In the genomic region with DNA sequence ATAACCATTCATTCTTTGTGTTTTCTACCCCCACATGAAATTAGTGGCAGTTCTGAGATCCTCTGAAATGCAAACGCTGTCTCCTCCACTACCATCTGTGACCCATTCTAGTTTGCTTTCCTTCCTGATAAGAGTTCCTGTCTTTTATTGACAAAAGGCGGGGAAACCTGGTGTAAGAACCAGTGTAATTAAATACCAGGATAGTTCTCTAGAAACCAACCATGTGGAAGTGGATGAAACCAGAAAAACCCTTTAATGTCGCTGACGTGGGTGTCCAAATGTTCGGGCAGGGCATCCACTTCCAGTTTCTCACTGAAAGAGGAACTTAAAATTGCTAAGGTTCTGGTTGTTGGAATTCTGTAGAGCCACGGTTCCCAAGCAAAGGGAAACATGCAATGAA, we compare ENCODE assay signal across 21 cellular contexts.
DNase-seq lines count a peak whose midpoint lies in the region; ATAC-seq and FAIRE-seq lines count a peak whose summit lies in the region.
"Had no signal": no experiment of that assay in that cellular context is flagged by ENCODE, and none has a peak within 500 bp of the region (broad histone marks: within the 10 kb centered on the region; RNA-seq: fewer than 3 reads in every experiment).

No MANE protein-coding gene starts in this region.

- peak; percentile 24 for FAIRE-seq in islet of Langerhans (lab: Jason Lieb, UNC)
- FAIRE-seq: HTR-8/SVneo had no signal

- peak; percentile 22 for DNase-seq in Ammon's horn (ENCODE audit: low spot score)
- peak; percentile 67 for DNase-seq in HT-29 (ENCODE audit: low spot score)
- DNase-seq in NCI-H748 treated with DMSO at 0.1 percent for 48 hours (lab: John Stamatoyannopoulos, UW) = peak; percentile 3
- no peak for DNase-seq in activated CD8-positive, alpha-beta memory T cell treated with anti-CD3 and anti-CD28 coated beads, Interleukin-2, amount 50 U/mL, for 48 hours
- DNase-seq in iPS-NIHi11 (ENCODE audit: low spot score) = no peak
- DNase-seq in stimulated activated naive CD4-positive, alpha-beta T cell treated with Interleukin-2 at 50 U/mL for 16 hours (lab: John Stamatoyannopoulos, UW) = no peak
- DNase-seq: activated CD4-positive, alpha-beta T cell treated with anti-CD3 and anti-CD28 coated beads for 48 hours; activated CD8-positive, alpha-beta memory T cell treated with anti-CD3 and anti-CD28 coated beads, Interleukin-2, amount 50 U/mL, for 4 hours; activated gamma-delta T cell; COR-L47; effector memory CD4-positive, alpha-beta T cell; immature natural killer cell; naive thymus-derived CD4-positive, alpha-beta T cell; NCI-H1930; NCI-H526; OCI-M1; stimulated activated CD4-positive, alpha-beta T cell treated with anti-CD3 and anti-CD28 coated beads, Interleukin-2, amount 100 ng/mL, for 24 hours; T-helper 9 cell had no signal

- no peak for ATAC-seq in GM21576 (IDR thresholded peaks at IDR 0.05; ENCODE audit: unreplicated experiment)
- ATAC-seq: naive thymus-derived CD4-positive, alpha-beta T cell had no signal

Comparison
In these comparisons a context has a peak if more than half of its experiments do, and no peak if none do; other contexts are left out.
1. DNase-seq: peak in Ammon's horn (single experiment), HT-29 (single experiment) and NCI-H748 treated with DMSO at 0.1 percent for 48 hours (single experiment); none in activated CD8-positive, alpha-beta memory T cell treated with anti-CD3 and anti-CD28 coated beads, Interleukin-2, amount 50 U/mL, for 48 hours (single experiment), iPS-NIHi11 (single experiment) and stimulated activated naive CD4-positive, alpha-beta T cell treated with Interleukin-2 at 50 U/mL for 16 hours (single experiment).